8 cellular contexts compared by ENCODE assay signal in the genomic region with DNA sequence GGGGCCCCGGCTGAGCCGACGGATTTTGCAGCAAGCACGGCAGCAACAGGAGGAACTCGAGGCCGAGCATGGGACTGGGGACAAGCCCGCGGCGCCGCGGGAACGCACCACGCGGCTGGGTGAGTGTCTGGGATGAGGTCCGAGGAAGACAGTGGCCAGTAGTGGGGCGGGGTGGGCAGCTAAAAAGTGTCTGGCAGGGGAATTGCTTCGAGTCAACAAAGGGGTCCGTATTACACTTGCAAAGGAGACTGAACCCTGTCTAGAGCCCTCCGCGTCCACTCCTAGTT. TPM values are rescaled to one million over a fixed set of nuclear protein-coding genes. Genes with fewer than 3 reads are reported as not detected.
DNase-seq lines count a peak whose midpoint lies in the region; ATAC-seq and TF ChIP-seq lines count a peak whose summit lies in the region.

No MANE protein-coding gene starts in this region.

- H3K4me3 ChIP-seq in GM12865 (ENCODE audit: low read depth, low read length) (peak overlapping the region; percentile 89), HUES48 (ENCODE audit: low read depth, low read length) (peak overlapping the region; percentile 98), kidney epithelial cell (ENCODE audit: low read depth, low read length) (peak overlapping the region; percentile 98), thoracic aorta (peak overlapping the region; percentile 81)

- ATAC-seq in thoracic aorta (ENCODE audit: insufficient number of reproducible peaks, low FRiP score, low read depth) (no peak), HG02588 (IDR thresholded peaks at IDR 0.05; ENCODE audit: unreplicated experiment) (no peak), GM21786 (IDR thresholded peaks at IDR 0.05; ENCODE audit: unreplicated experiment) (no peak)

- no peak for TF ChIP-seq CTCF in GM12865 (IDR thresholded peaks at IDR 0.05; ENCODE audit: insufficient read depth, low read depth, low read length, missing control alignments)
- no peak for TF ChIP-seq CTCF in kidney epithelial cell (IDR thresholded peaks at IDR 0.05; ENCODE audit: insufficient read depth, low read length, poor library complexity, severe bottlenecking)
- TF ChIP-seq CTCF in thoracic aorta (IDR thresholded peaks at IDR 0.05): no peak

- no peaks in the 10 kb centered on the region for H3K9me3 ChIP-seq in HUES48 (ENCODE audit: control insufficient read depth, insufficient read depth, low read length)
- H3K9me3 ChIP-seq in thoracic aorta: no peaks in the 10 kb centered on the region

- peak overlapping the region; percentile 100 for H3K27ac ChIP-seq in HUES48 (ENCODE audit: low read depth, low read length)
- H3K27ac ChIP-seq in angular gyrus (ENCODE audit: low read depth, low read length): peak overlapping the region; percentile 100
- peak overlapping the region; percentile 91 to 99 for H3K27ac ChIP-seq in thoracic aorta

- H3K36me3 ChIP-seq in HUES48 (ENCODE audit: control insufficient read depth, insufficient read depth, low read length): peaks cover 34% of the 10 kb centered on the region
- H3K36me3 ChIP-seq in kidney epithelial cell (ENCODE audit: control insufficient read depth, insufficient read depth, low read length): peaks cover 2% of the 10 kb centered on the region
- no peaks in the 10 kb centered on the region for H3K36me3 ChIP-seq in thoracic aorta

- H3K4me1 ChIP-seq in HUES48 (ENCODE audit: control insufficient read depth, insufficient read depth, low read length): peaks cover 8% of the 10 kb centered on the region
- H3K4me1 ChIP-seq in thoracic aorta (ENCODE audit: control insufficient read depth in 1 of 2, low read depth in 2 of 2): peaks cover 22 to 43% of the 10 kb centered on the region in 2 donors

- DNase-seq in GM12865 (ENCODE audit: low read depth) (no peak), kidney epithelial cell (ENCODE audit: low read depth) (no peak), thoracic aorta (ENCODE audit: low spot score) (no peak), H4 (ENCODE audit: low spot score) (no peak)

- peak overlapping the region; percentile 98 for H3K9ac ChIP-seq in HUES48 (ENCODE audit: low read depth, low read length)

- no peaks in the 10 kb centered on the region for H3K27me3 ChIP-seq in HUES48 (ENCODE audit: control insufficient read depth, insufficient read depth, low read length)
- no peaks in the 10 kb centered on the region for H3K27me3 ChIP-seq in kidney epithelial cell (ENCODE audit: control insufficient read depth, insufficient read depth, low read length)
- no peaks in the 10 kb centered on the region for H3K27me3 ChIP-seq in thoracic aorta (replicated peaks; ENCODE audit: insufficient read depth)

RNA-seq across cellular contexts. Expression of a gene that starts 0.4 kb away (rescaled TPM):
- total RNA-seq in kidney epithelial cell (16.9 and 22.9 TPM in 2 replicates), thoracic aorta (10 to 100 TPM in 1 of 2 donors, 1 to 10 TPM in 1; 5.3 to 11.6 TPM)
- 25.0 and 27.8 TPM in 2 replicates for total RNA-seq in H4 (2014; rRNA removed; shearing (Covaris generic))

RNA-seq across cellular contexts. Expression of a gene that starts 0.7 kb away (rescaled TPM):
- total RNA-seq in kidney epithelial cell (21.5 and 25.0 TPM in 2 replicates), thoracic aorta (10 to 100 TPM in 1 of 2 donors, 1 to 10 TPM in 1; 5.6 to 11.6 TPM)
- total RNA-seq in H4 (2014; rRNA removed; shearing (Covaris generic)): 49.4 and 51.8 TPM in 2 replicates

RNA-seq across cellular contexts. Expression of a gene that starts 20.0 kb away (rescaled TPM):
- total RNA-seq in kidney epithelial cell (23.9 and 29.2 TPM in 2 replicates), thoracic aorta (100 to 1,000 TPM; 131 to 170 TPM)
- 50.0 and 51.3 TPM in 2 replicates for total RNA-seq in H4 (2014; rRNA removed; shearing (Covaris generic))

RNA-seq across cellular contexts. Expression of a gene that starts 26.5 kb away (rescaled TPM):
- total RNA-seq in kidney epithelial cell (1.8 and 2.4 TPM in 2 replicates), thoracic aorta (1 to 10 TPM; 3.3 to 3.8 TPM)
- 1.4 and 1.8 TPM in 2 replicates for total RNA-seq in H4 (2014; rRNA removed; shearing (Covaris generic))
